Comparison of ENCODE assay signal across 9 cellular contexts in the genomic region with DNA sequence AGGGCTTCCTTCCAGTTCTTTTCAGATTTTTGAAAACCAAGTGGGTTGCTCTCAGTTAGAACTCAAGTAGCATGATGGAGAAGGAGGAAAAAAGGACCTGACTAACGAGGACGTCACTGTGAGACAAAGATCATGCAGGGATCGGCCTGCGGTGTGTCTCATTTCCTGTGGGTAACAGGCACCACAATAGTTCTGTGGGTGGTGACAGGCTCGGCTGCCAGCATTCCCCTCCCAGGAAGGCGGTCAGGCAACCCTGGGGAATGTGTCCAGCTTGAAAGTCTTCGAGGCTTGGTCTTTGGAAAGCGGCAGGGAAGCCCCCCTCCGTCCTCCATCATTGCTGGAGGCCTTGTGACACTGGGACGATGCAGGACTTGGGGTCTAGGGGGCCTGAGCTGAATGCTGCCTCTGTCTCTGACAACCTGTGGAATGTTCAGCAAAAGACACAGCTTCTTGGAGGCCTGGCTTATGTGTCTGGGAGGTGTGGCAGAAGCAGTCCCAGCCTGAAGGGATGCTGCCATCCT.
DNase-seq lines count a peak whose midpoint lies in the region; ATAC-seq lines count a peak whose summit lies in the region.
"Had no signal": no experiment of that assay in that cellular context is flagged by ENCODE, and none has a peak within 500 bp of the region (broad histone marks: within the 10 kb centered on the region; RNA-seq: fewer than 3 reads in every experiment).

No MANE protein-coding gene starts in this region.

- DNase-seq in RKO (ENCODE audit: low spot score) (peak; percentile 92), immature natural killer cell (peak; percentile 85 to 90 (median 87)), NCI-H2029 (lab: John Stamatoyannopoulos, UW) (no peak), OCI-M2 (lab: John Stamatoyannopoulos, UW; ENCODE audit: unreplicated experiment) (no peak)
- peak; percentile 79 for DNase-seq in activated T-helper 2 cell treated with anti-CD3 and anti-CD28 coated beads, Interferon-gamma antibody, Interleukin-2, Interleukin-4, amounts not matched to agents 10 μg/mL and 5 μg/mL and 100 μg/mL, durations not matched to agents 14 hours and 24 hours and 36 hours (ENCODE audit: low spot score)
- peak; percentile 63 for DNase-seq in stimulated activated CD8-positive, alpha-beta memory T cell treated with anti-CD3 and anti-CD28 coated beads, Interleukin-12 subunit alpha, Interleukin-12 subunit beta, amount 100 ng/mL, for 1 hour (ENCODE audit: low read depth)

- intact Hi-C loops in activated T-helper 2 cell treated with anti-CD3 and anti-CD28 coated beads, Interferon-gamma antibody, Interleukin-2, Interleukin-4, amounts not matched to agents 10 μg/mL and 5 μg/mL and 100 μg/mL, durations not matched to agents 14 hours and 24 hours and 36 hours (cut with micrococcal nuclease), result loop anchor here (2.0 to 5.0 kb wide), 4 partner anchors 95 to 792 kb away; no protein-coding TSS in a partner anchor

- peaks cover 9% of the 10 kb centered on the region for H3K9me3 Mint-ChIP-seq in activated T-helper 2 cell treated with anti-CD3 and anti-CD28 coated beads, Interferon-gamma antibody, Interleukin-2, Interleukin-4, amounts not matched to agents 10 μg/mL and 5 μg/mL and 100 μg/mL, durations not matched to agents 14 hours and 24 hours and 36 hours
- peaks cover 0 to 15% (median under 1%) of the 10 kb centered on the region in 6 donors for H3K9me3 Mint-ChIP-seq in immature natural killer cell

- peak overlapping the region; percentile 90 for H3K27ac Mint-ChIP-seq in activated T-helper 2 cell treated with anti-CD3 and anti-CD28 coated beads, Interferon-gamma antibody, Interleukin-2, Interleukin-4, amounts not matched to agents 10 μg/mL and 5 μg/mL and 100 μg/mL, durations not matched to agents 14 hours and 24 hours and 36 hours
- peak overlapping the region; percentile 94 to 98 (median 95) for H3K27ac Mint-ChIP-seq in immature natural killer cell

- H3K36me3 Mint-ChIP-seq in activated T-helper 2 cell treated with anti-CD3 and anti-CD28 coated beads, Interferon-gamma antibody, Interleukin-2, Interleukin-4, amounts not matched to agents 10 μg/mL and 5 μg/mL and 100 μg/mL, durations not matched to agents 14 hours and 24 hours and 36 hours (ENCODE audit: low read depth), result peaks cover 4% of the 10 kb centered on the region
- H3K36me3 Mint-ChIP-seq in immature natural killer cell, result peaks cover 3 to 14% (median 4%) of the 10 kb centered on the region in 3 donors

- H3K4me3 Mint-ChIP-seq in activated T-helper 2 cell treated with anti-CD3 and anti-CD28 coated beads, Interferon-gamma antibody, Interleukin-2, Interleukin-4, amounts not matched to agents 10 μg/mL and 5 μg/mL and 100 μg/mL, durations not matched to agents 14 hours and 24 hours and 36 hours (ENCODE audit: low read depth), result peak overlapping the region; percentile 49
- H3K4me3 Mint-ChIP-seq in immature natural killer cell, result peak overlapping the region; percentile 70 to 84 (median 80)
- H3K4me3 Mint-ChIP-seq: brain had no signal

- H3K4me1 Mint-ChIP-seq in activated T-helper 2 cell treated with anti-CD3 and anti-CD28 coated beads, Interferon-gamma antibody, Interleukin-2, Interleukin-4, amounts not matched to agents 10 μg/mL and 5 μg/mL and 100 μg/mL, durations not matched to agents 14 hours and 24 hours and 36 hours (ENCODE audit: low read depth), result peaks cover 31% of the 10 kb centered on the region
- H3K4me1 Mint-ChIP-seq in immature natural killer cell, result peaks cover 32 to 34% of the 10 kb centered on the region in 2 donors

- no peaks in the 10 kb centered on the region for H3K27me3 Mint-ChIP-seq in activated T-helper 2 cell treated with anti-CD3 and anti-CD28 coated beads, Interferon-gamma antibody, Interleukin-2, Interleukin-4, amounts not matched to agents 10 μg/mL and 5 μg/mL and 100 μg/mL, durations not matched to agents 14 hours and 24 hours and 36 hours (ENCODE audit: low read depth)
- H3K27me3 Mint-ChIP-seq in immature natural killer cell (ENCODE audit: low read depth in 3 of 3), result peaks cover 4 to 18% (median 6%) of the 10 kb centered on the region in 3 donors

- ATAC-seq in GM18517 (IDR thresholded peaks at IDR 0.05; ENCODE audit: unreplicated experiment) (peak; percentile 63), HG02973 (IDR thresholded peaks at IDR 0.05; ENCODE audit: unreplicated experiment) (peak; percentile 76)

Comparison
In these comparisons a context has a peak if more than half of its experiments do, and no peak if none do; other contexts are left out.
1. DNase-seq: peak in RKO (single experiment), activated T-helper 2 cell treated with anti-CD3 and anti-CD28 coated beads, Interferon-gamma antibody, Interleukin-2, Interleukin-4, amounts not matched to agents 10 μg/mL and 5 μg/mL and 100 μg/mL, durations not matched to agents 14 hours and 24 hours and 36 hours (single experiment), immature natural killer cell (3 of 3) and stimulated activated CD8-positive, alpha-beta memory T cell treated with anti-CD3 and anti-CD28 coated beads, Interleukin-12 subunit alpha, Interleukin-12 subunit beta, amount 100 ng/mL, for 1 hour (single experiment); none in NCI-H2029 (single experiment) and OCI-M2 (single experiment).